In the genomic region with DNA sequence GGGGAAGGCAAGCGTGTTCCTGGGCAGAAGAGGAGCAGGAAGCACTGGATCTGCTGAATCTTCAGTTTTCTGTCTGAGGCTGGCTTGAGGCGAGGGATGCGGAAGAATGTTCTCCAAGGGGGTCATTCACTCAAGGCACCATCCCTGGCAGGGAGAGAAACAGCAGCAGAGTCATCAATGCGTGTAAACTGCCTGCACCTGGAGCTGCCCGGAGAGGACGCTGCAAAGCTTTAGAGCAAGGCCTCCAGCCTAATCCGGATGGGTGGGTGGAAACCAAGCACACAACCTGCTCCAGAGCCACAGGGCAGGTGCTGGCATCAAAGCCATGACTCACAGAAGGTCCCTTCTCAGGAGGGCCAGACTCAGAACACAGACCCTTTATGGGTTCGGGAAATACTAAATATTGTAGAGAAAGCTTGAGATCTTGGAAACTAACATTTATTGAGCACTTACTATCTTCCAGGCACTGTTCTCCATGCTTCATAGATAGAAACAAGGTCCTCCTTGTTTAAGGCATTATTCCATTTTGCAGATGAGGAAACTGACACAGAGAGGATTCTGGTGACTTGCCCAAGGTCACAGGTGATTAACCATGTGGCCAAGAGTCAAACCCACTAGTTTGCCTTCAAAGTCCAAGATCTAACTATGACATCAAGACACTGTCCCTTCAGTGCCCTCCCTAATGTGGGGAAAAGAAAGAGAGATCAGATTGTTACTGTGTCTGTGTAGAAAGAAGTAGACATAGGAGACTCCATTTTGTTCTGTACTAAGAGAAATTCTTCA, we compare ENCODE assay signal across 18 cellular contexts. TPM values are rescaled to one million over a fixed set of nuclear protein-coding genes. Genes with fewer than 3 reads are reported as not detected.
DNase-seq lines count a peak whose midpoint lies in the region; ATAC-seq, FAIRE-seq and TF ChIP-seq lines count a peak whose summit lies in the region.
"Had no signal": no experiment of that assay in that cellular context is flagged by ENCODE, and none has a peak within 500 bp of the region (broad histone marks: within the 10 kb centered on the region; RNA-seq: fewer than 3 reads in every experiment).

No MANE protein-coding gene starts in this region.

- H3K36me3 Mint-ChIP-seq in glutamatergic neuron (ENCODE audit: unreplicated experiment): no peaks in the 10 kb centered on the region
- H3K36me3 Mint-ChIP-seq: CD4-positive, CD25-positive, alpha-beta regulatory T cell had no signal

- ATAC-seq in HepG2 (no peak), right lobe of liver (no peak), GM18907 (IDR thresholded peaks at IDR 0.05; ENCODE audit: unreplicated experiment) (no peak), pancreas (no peak)
- ATAC-seq: GM12878 had no signal

- intact Hi-C loops in HepG2 (cut with micrococcal nuclease; ENCODE audit: unreplicated experiment): no loop called here
- intact Hi-C loops in right lobe of liver (cut with DNase I): no loop called here
- intact Hi-C loops in OCI-LY7 (cut with micrococcal nuclease; ENCODE audit: unreplicated experiment): no loop called here
- intact Hi-C loops in pancreas (cut with DNase I): no loop called here

- H3K4me2 ChIP-seq in HepG2 (ENCODE audit: low read depth, low read length): no peak overlapping the region
- no peak overlapping the region for H3K4me2 ChIP-seq in OCI-LY7 (ENCODE audit: low read length)
- H3K4me2 ChIP-seq: BLaER1 treated with 17β-estradiol and CSF1 and Interleukin-3, amounts not matched to agents 10 nM and 100 nM had no signal

- TF ChIP-seq POLR2A in HepG2 (IDR thresholded peaks at IDR 0.05; ENCODE audit: insufficient read depth in 1 of 2, low read depth in 2 of 2, low read length in 2 of 2) (no peak), right lobe of liver (IDR thresholded peaks at IDR 0.05) (no peak)

- H3K27me3 ChIP-seq in HepG2 (ENCODE audit: control insufficient read depth in 1 of 2, insufficient read depth in 2 of 2, low read length in 2 of 2) (peaks cover 0 to 2% of the 10 kb centered on the region in 2 experiments; a peak in 1 of 5 replicates), right lobe of liver (peaks cover 0 to 9% of the 10 kb centered on the region in 2 donors), WERI-Rb-1 (ENCODE audit: insufficient read depth, low read depth, severe bottlenecking) (no peaks in the 10 kb centered on the region), pancreas (no peaks in the 10 kb centered on the region)

- FAIRE-seq in HepG2 (lab: Jason Lieb, UNC) (no peak), pancreas (lab: Jason Lieb, UNC) (no peak)
- FAIRE-seq: GM12878, GM18507 had no signal

- no TSS peak for BruUV-seq in HepG2 (replicated peaks; lab: Mats Ljungman, UMichigan)
- no TSS peak for BruUV-seq in OCI-LY7 (replicated peaks; lab: Mats Ljungman, UMichigan)

- TF ChIP-seq EP300 in HepG2 (IDR thresholded peaks at IDR 0.05; ENCODE audit: low read depth in 2 of 2, low read length in 2 of 2): no peak
- no peak for TF ChIP-seq EP300 in HepG2 (CRISPR knock-in tag; IDR thresholded peaks at IDR 0.05; ENCODE audit: borderline replicate concordance)

- DNase-seq in HepG2 (ENCODE audit: low spot score): no peak
- no peak for DNase-seq in right lobe of liver
- peak; percentile 59 for DNase-seq in WERI-Rb-1
- DNase-seq in glutamatergic neuron: no peak
- DNase-seq in OCI-LY7 (ENCODE audit: low spot score): no peak
- DNase-seq in G401 (ENCODE audit: low spot score): no peak
- no peak for DNase-seq in pancreas
- DNase-seq: ACHN; Calu3; CD4-positive, CD25-positive, alpha-beta regulatory T cell; DND-41; GM23248; H9 had no signal

- H4K20me1 ChIP-seq in HepG2 (ENCODE audit: insufficient read depth, low read length): no peaks in the 10 kb centered on the region
- H4K20me1 ChIP-seq in OCI-LY7 (ENCODE audit: insufficient read depth, low read length): no peaks in the 10 kb centered on the region
- H4K20me1 ChIP-seq: BLaER1 treated with 17β-estradiol and CSF1 and Interleukin-3, amounts not matched to agents 10 nM and 100 nM had no signal

- H3K4me1 Mint-ChIP-seq in glutamatergic neuron (ENCODE audit: low read depth, unreplicated experiment): peaks cover 24% of the 10 kb centered on the region
- H3K4me1 Mint-ChIP-seq: CD4-positive, CD25-positive, alpha-beta regulatory T cell had no signal

- no peak overlapping the region for H3K9ac ChIP-seq in HepG2 (ENCODE audit: insufficient read depth, low read depth, low read length)
- H3K9ac ChIP-seq: BLaER1 treated with 17β-estradiol and CSF1 and Interleukin-3, amounts not matched to agents 10 nM and 100 nM; GM23248 had no signal

- H3K27ac Mint-ChIP-seq in glutamatergic neuron (ENCODE audit: unreplicated experiment): peak overlapping the region; percentile 52
- H3K27ac Mint-ChIP-seq: CD4-positive, CD25-positive, alpha-beta regulatory T cell had no signal

- H3K36me3 ChIP-seq in HepG2 (replicated peaks in 1 of 2; ENCODE audit: control insufficient read depth in 1 of 2, insufficient read depth in 2 of 2, low read length in 2 of 2): no peaks in the 10 kb centered on the region; a peak in 1 of 5 replicates
- no peaks in the 10 kb centered on the region for H3K36me3 ChIP-seq in right lobe of liver
- peaks cover 78% of the 10 kb centered on the region for H3K36me3 ChIP-seq in WERI-Rb-1
- no peaks in the 10 kb centered on the region for H3K36me3 ChIP-seq in OCI-LY7 (ENCODE audit: insufficient read depth, low read length)
- H3K36me3 ChIP-seq in pancreas: no peaks in the 10 kb centered on the region
- H3K36me3 ChIP-seq: BLaER1 treated with 17β-estradiol and CSF1 and Interleukin-3, amounts not matched to agents 10 nM and 100 nM had no signal

- no peak overlapping the region for H2AFZ ChIP-seq in HepG2 (ENCODE audit: low read length)
- H2AFZ ChIP-seq in OCI-LY7 (ENCODE audit: low read length): no peak overlapping the region
- H2AFZ ChIP-seq: GM23248 had no signal

- H3K27ac ChIP-seq in HepG2 (ENCODE audit: extremely low read length, insufficient read depth, low read length) (no peak overlapping the region), right lobe of liver (no peak overlapping the region), WERI-Rb-1 (peak overlapping the region; percentile 94), OCI-LY7 (ENCODE audit: low read depth, low read length, poor library complexity, severe bottlenecking) (no peak overlapping the region), pancreas (no peak overlapping the region)
- H3K27ac ChIP-seq: BLaER1 treated with 17β-estradiol and CSF1 and Interleukin-3, amounts not matched to agents 10 nM and 100 nM; GM23248 had no signal

- H3K27me3 Mint-ChIP-seq in glutamatergic neuron (ENCODE audit: unreplicated experiment): peaks cover 1% of the 10 kb centered on the region

- H3K4me1 ChIP-seq in HepG2 (ENCODE audit: insufficient read depth, low read length): 0 out of 2 replicates have a peak, but pooled peaks cover 6% of the 10 kb centered on the region
- no peaks in the 10 kb centered on the region for H3K4me1 ChIP-seq in right lobe of liver
- H3K4me1 ChIP-seq in OCI-LY7 (ENCODE audit: insufficient read depth, low read length, poor library complexity, severe bottlenecking): no peaks in the 10 kb centered on the region
- no peaks in the 10 kb centered on the region for H3K4me1 ChIP-seq in pancreas

- CTCF ChIA-PET in HepG2 (lab: Yijun Ruan, JAX; ENCODE audit: low intra/inter-chr PET ratio, low total read pairs): no interaction called here
- CTCF ChIA-PET in OCI-LY7 (lab: Charles Lee; ENCODE audit: unreplicated experiment): no interaction called here

- no peak overlapping the region for H3K4me3 ChIP-seq in HepG2 (replicated peaks in 1 of 3; ENCODE audit: insufficient read depth in 1 of 3, low read depth in 2 of 3, low read length in 3 of 3)
- H3K4me3 ChIP-seq in right lobe of liver: no peak overlapping the region
- H3K4me3 ChIP-seq in WERI-Rb-1 (ENCODE audit: low read depth, low read length): no peak overlapping the region
- H3K4me3 ChIP-seq in OCI-LY7 (ENCODE audit: low read depth, low read length, poor library complexity, severe bottlenecking): no peak overlapping the region
- no peak overlapping the region for H3K4me3 ChIP-seq in pancreas
- H3K4me3 ChIP-seq: BLaER1 treated with 17β-estradiol and CSF1 and Interleukin-3, amounts not matched to agents 10 nM and 100 nM; GM12878; GM23248 had no signal

- peaks cover 2% of the 10 kb centered on the region for H3K9me3 Mint-ChIP-seq in glutamatergic neuron (ENCODE audit: unreplicated experiment)
- H3K9me3 Mint-ChIP-seq: H9 had no signal

- H3K9me3 ChIP-seq in HepG2 (ENCODE audit: low read length): no peaks in the 10 kb centered on the region
- H3K9me3 ChIP-seq in right lobe of liver: no peaks in the 10 kb centered on the region
- H3K9me3 ChIP-seq in WERI-Rb-1 (ENCODE audit: severe bottlenecking): no peaks in the 10 kb centered on the region
- H3K9me3 ChIP-seq in OCI-LY7 (ENCODE audit: low read length): no peaks in the 10 kb centered on the region
- H3K9me3 ChIP-seq in pancreas: no peaks in the 10 kb centered on the region

- POLR2A ChIA-PET in HepG2 (lab: Yijun Ruan, JAX) (no interaction called here), OCI-LY7 (lab: Charles Lee) (no interaction called here)

- WGBS in HepG2 (ENCODE audit: low lambda C conversion rate): no CpG with 5 or more reads among the region's 8 CpGs
- 63% methylated on average over 5 of the region's 8 CpGs for WGBS in right lobe of liver (ENCODE audit: insufficient coverage, low coverage, low lambda C conversion rate, missing lambda C conversion rate)
- WGBS in pancreas, 2 donors: 77 to 87% methylated on average over 8 of the region's 8 CpGs

- TF ChIP-seq CTCF in HepG2 (CRISPR knock-in tag; IDR thresholded peaks at IDR 0.05): no peak
- TF ChIP-seq CTCF in right lobe of liver (IDR thresholded peaks at IDR 0.05): no peak
- peak; percentile 44; the same call in 1 of the 2 replicates for TF ChIP-seq CTCF in WERI-Rb-1 (IDR thresholded peaks at IDR 0.05; ENCODE audit: low read depth, low read length)
- no peak for TF ChIP-seq CTCF in glutamatergic neuron (IDR thresholded peaks at IDR 0.05; ENCODE audit: partially characterized antibody, unreplicated experiment)
- TF ChIP-seq CTCF in OCI-LY7 (conservative IDR thresholded peaks at IDR 0.05; ENCODE audit: low read length): no peak
- no peak for TF ChIP-seq CTCF in pancreas (IDR thresholded peaks at IDR 0.05)

- TF ChIP-seq RAD21 in HepG2 (CRISPR knock-in tag; IDR thresholded peaks at IDR 0.05): no peak

- H3K79me2 ChIP-seq in HepG2 (ENCODE audit: insufficient read depth, low read length) (no peaks in the 10 kb centered on the region), OCI-LY7 (ENCODE audit: insufficient read depth, low read depth, low read length) (no peaks in the 10 kb centered on the region)

- in situ Hi-C loops in HepG2 (cut with HindIII; ENCODE audit: extremely low pct_ligation_motif_present, low pct_unique_long_range_greater_than_20kb): no loop called here
- in situ Hi-C loops in G401 (cut with HindIII; ENCODE audit: low sequenced_read_pairs): no loop called here

- H3K9me2 ChIP-seq in OCI-LY7 (ENCODE audit: insufficient read depth, low read length): no peaks in the 10 kb centered on the region

- H3K4me3 Mint-ChIP-seq in glutamatergic neuron (ENCODE audit: unreplicated experiment): no peak overlapping the region
- H3K4me3 Mint-ChIP-seq: CD4-positive, CD25-positive, alpha-beta regulatory T cell; H9 had no signal

RNA-seq across cellular contexts. Expression of a gene that starts 7.7 kb away (rescaled TPM):
- total RNA-seq in HepG2 (2016; rRNA removed; fragmentation: Illumina TruSeq; extraction: Trizol) (2.5 and 3.9 TPM in 2 replicates), right lobe of liver (1 to 10 TPM in 5 of 6 experiments, under 1 TPM in 1; 0.86 to 2.2 (median 1.3) TPM), glutamatergic neuron (ENCODE audit: unreplicated experiment) (36.9 TPM), OCI-LY7 (2022) (not detected in 2 replicates), pancreas (10 to 100 TPM; 20.4 to 51.6 (median 22.2) TPM)
- total RNA-seq in HepG2 (2016; cell fraction: cytosol; rRNA removed; fragmentation: Illumina TruSeq; extraction: Trizol; ENCODE audit: low read depth): 0.71 and 0.91 TPM in 2 replicates
- total RNA-seq in HepG2 (2016; cell fraction: insoluble cytoplasmic fraction; rRNA removed; fragmentation: Illumina TruSeq; extraction: Trizol): 2.1 and 4.2 TPM in 2 replicates
- 1.1 and 2.6 TPM in 2 replicates for total RNA-seq in HepG2 (2016; cell fraction: membrane; rRNA removed; fragmentation: Illumina TruSeq; extraction: Trizol)
- total RNA-seq in HepG2 (2016; cell fraction: nucleus; rRNA removed; fragmentation: Illumina TruSeq; extraction: Trizol): 5.8 and 6.2 TPM in 2 replicates
- polyA plus RNA-seq in HepG2 (2011; rRNA removed) (13.6 and 16.4 TPM in 2 replicates), pancreas (10 to 100 TPM; 19.7 to 31.3 TPM)
- polyA plus RNA-seq in HepG2 (2011; cell fraction: cytosol; rRNA removed): 8.3 and 8.9 TPM in 2 replicates
- polyA plus RNA-seq in HepG2 (2011; cell fraction: nucleus; rRNA removed): 14.6 and 16.3 TPM in 2 replicates
- 9.3 and 15.5 TPM in 2 replicates for polyA plus RNA-seq in HepG2 (2012)
- 0.25 and 0.31 TPM in 2 replicates for polyA plus RNA-seq in HepG2 (2016; cell fraction: cytosol; fragmentation: Illumina TruSeq; extraction: Trizol; ENCODE audit: low read depth)
- polyA plus RNA-seq in HepG2 (2016; cell fraction: insoluble cytoplasmic fraction; fragmentation: Illumina TruSeq; extraction: Trizol; ENCODE audit: low read depth): 1.6 and 2.1 TPM in 2 replicates
- 0.47 and 0.64 TPM in 2 replicates for polyA plus RNA-seq in HepG2 (2016; cell fraction: membrane; fragmentation: Illumina TruSeq; extraction: Trizol; ENCODE audit: low read depth)
- 5.4 and 6.6 TPM in 2 replicates for polyA plus RNA-seq in HepG2 (2016; cell fraction: nucleus; fragmentation: Illumina TruSeq; extraction: Trizol; ENCODE audit: insufficient read depth, low read depth)
- 1.3 and 25.2 TPM in 2 replicates for polyA minus RNA-seq in HepG2 (2011; rRNA and poly(A)+ RNA removed; ENCODE audit: low replicate concordance)
- polyA minus RNA-seq in HepG2 (2011; cell fraction: cytosol; rRNA and poly(A)+ RNA removed): 11.4 and 13.4 TPM in 2 replicates
- polyA minus RNA-seq in HepG2 (2011; cell fraction: nucleus; rRNA and poly(A)+ RNA removed): 14.5 and 16.9 TPM in 2 replicates
- total RNA-seq in OCI-LY7 (2014; rRNA removed; shearing (Covaris generic)): not detected in 2 replicates
- 0.37 and 6.0 TPM in 2 replicates for total RNA-seq in G401 (2014; rRNA removed; shearing (Covaris generic))
- total RNA-seq: GM23248, HT1080 had no signal
- polyA plus RNA-seq: CD4-positive, CD25-positive, alpha-beta regulatory T cell; GM23248 had no signal
